ENCODE assay signal across 19 cellular contexts in the genomic region with DNA sequence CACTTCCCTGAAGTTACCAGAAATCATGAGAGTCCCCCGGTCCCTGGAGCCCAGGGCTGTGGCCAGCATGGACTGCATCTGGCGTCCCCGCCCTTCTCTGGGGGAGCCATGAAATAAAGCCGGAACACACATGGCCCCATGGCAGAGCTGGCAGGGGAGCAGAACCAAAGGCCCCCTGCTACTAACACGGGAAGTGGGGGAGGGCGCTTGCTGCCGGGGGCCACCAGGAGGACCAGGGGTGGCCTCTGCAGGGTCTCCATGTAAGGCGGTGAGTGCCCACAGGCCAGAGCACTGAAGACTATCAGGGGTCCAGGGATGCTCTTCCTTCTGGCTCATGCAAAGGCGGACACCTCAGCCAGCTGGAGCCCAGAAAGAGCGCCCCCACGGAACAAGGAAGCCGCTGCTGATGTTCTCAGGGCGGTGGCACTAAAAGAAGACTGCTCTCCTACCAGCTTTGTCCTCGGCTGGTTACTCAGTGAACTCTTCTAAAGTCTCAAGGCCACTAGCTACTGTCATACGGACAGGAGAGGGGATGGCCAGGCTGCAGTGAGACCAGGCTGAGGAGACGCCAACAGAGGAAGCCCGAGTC. TPM values are rescaled to one million over a fixed set of nuclear protein-coding genes. Genes with fewer than 3 reads are reported as not detected.
DNase-seq lines count a peak whose midpoint lies in the region; ATAC-seq and TF ChIP-seq lines count a peak whose summit lies in the region.
"Had no signal": no experiment of that assay in that cellular context is flagged by ENCODE, and none has a peak within 500 bp of the region (broad histone marks: within the 10 kb centered on the region; RNA-seq: fewer than 3 reads in every experiment).

No MANE protein-coding gene starts in this region.

- peak overlapping the region; percentile 92 for H3K27ac ChIP-seq in KOPT-K1 (ENCODE audit: low read depth, low read length, poor library complexity, severe bottlenecking)
- H3K27ac ChIP-seq in osteoblast (ENCODE audit: low read depth, low read length) = no peak overlapping the region
- H3K27ac ChIP-seq: SJSA1 had no signal

- CTCF ChIA-PET in activated CD4-positive, alpha-beta T cell treated with anti-CD3 and anti-CD28 coated beads for 36 hours (lab: Charles Lee) = interaction anchor here (0.6 kb wide), 1 partner anchor 10 kb away, joined by 4 read pairs; no protein-coding TSS in a partner anchor

- no peaks in the 10 kb centered on the region for H3K9me3 Mint-ChIP-seq in activated CD4-positive, alpha-beta T cell treated with anti-CD3 and anti-CD28 coated beads for 36 hours (ENCODE audit: low read depth)
- H3K9me3 Mint-ChIP-seq in activated T-helper 17 cell treated with anti-CD3 and anti-CD28 coated beads, Interleukin-2, amount 50 U/mL, for 72 hours = no peaks in the 10 kb centered on the region

- intact Hi-C loops in activated CD4-positive, alpha-beta T cell treated with anti-CD3 and anti-CD28 coated beads for 36 hours (cut with DNase I, micrococcal nuclease) = no loop called here
- intact Hi-C loops in sciatic nerve (cut with DNase I) = no loop called here

- H4K20me1 ChIP-seq in osteoblast (ENCODE audit: insufficient read depth, low read length) = no peaks in the 10 kb centered on the region

- no peaks in the 10 kb centered on the region for H3K4me1 ChIP-seq in osteoblast (ENCODE audit: insufficient read depth, low read length)
- H3K4me1 ChIP-seq: SJSA1 had no signal

- no peak for TF ChIP-seq CTCF in osteoblast (IDR thresholded peaks at IDR 0.05; ENCODE audit: extremely low read depth, low read depth, low read length)

- no peak for ATAC-seq in activated CD4-positive, alpha-beta T cell treated with anti-CD3 and anti-CD28 coated beads for 36 hours
- no peak for ATAC-seq in activated T-helper 17 cell treated with anti-CD3 and anti-CD28 coated beads, Interleukin-2, amount 50 U/mL, for 72 hours (replicated peaks)
- ATAC-seq in HG03521 (IDR thresholded peaks at IDR 0.05; ENCODE audit: unreplicated experiment) (no peak), sciatic nerve (no peak)
- ATAC-seq: PC-3, right cardiac atrium had no signal

- no peak overlapping the region for H2AFZ ChIP-seq in osteoblast (ENCODE audit: low read length)

- H3K27me3 ChIP-seq in osteoblast (ENCODE audit: insufficient read depth, low read length) = peaks cover 8% of the 10 kb centered on the region
- H3K27me3 ChIP-seq: SJSA1 had no signal

- no peak for DNase-seq in activated CD4-positive, alpha-beta T cell treated with anti-CD3 and anti-CD28 coated beads for 36 hours
- no peak for DNase-seq in activated CD4-positive, alpha-beta T cell treated with anti-CD3 and anti-CD28 coated beads for 4 hours
- DNase-seq in osteoblast (ENCODE audit: insufficient read length, low spot score, missing footprints) (peak; percentile 58), cerebellar nuclear complex (lab: John Stamatoyannopoulos, UW) (no peak), sciatic nerve (ENCODE audit: low spot score) (no peak)
- DNase-seq: activated CD4-positive, CD25-positive, alpha-beta regulatory T cell treated with anti-CD3 and anti-CD28 coated beads, Interleukin-2, amount 50 U/mL, for 72 hours; activated gamma-delta T cell; anterior cingulate cortex; foreskin melanocyte; GDM1; NCI-H1694 treated with DMSO at 0.1 percent for 48 hours; NCI-H748 treated with DMSO at 0.1 percent for 48 hours; PC-3 had no signal

- H3K4me3 ChIP-seq in osteoblast (ENCODE audit: insufficient read depth, low read length) = no peak overlapping the region
- H3K4me3 ChIP-seq: lung, SJSA1 had no signal

- H3K4me2 ChIP-seq in osteoblast (ENCODE audit: insufficient read depth, low read length) = no peak overlapping the region

- H3K9me3 ChIP-seq in KOPT-K1 (ENCODE audit: insufficient read depth, low read length, poor library complexity, severe bottlenecking) (no peaks in the 10 kb centered on the region), osteoblast (ENCODE audit: low read depth, low read length) (no peaks in the 10 kb centered on the region)
- H3K9me3 ChIP-seq: SJSA1 had no signal

- peaks cover 38% of the 10 kb centered on the region for H3K36me3 Mint-ChIP-seq in activated CD4-positive, alpha-beta T cell treated with anti-CD3 and anti-CD28 coated beads for 36 hours (ENCODE audit: low read depth)
- peaks cover 77% of the 10 kb centered on the region for H3K36me3 Mint-ChIP-seq in activated T-helper 17 cell treated with anti-CD3 and anti-CD28 coated beads, Interleukin-2, amount 50 U/mL, for 72 hours (ENCODE audit: low read depth)

- POLR2A ChIA-PET in activated CD4-positive, alpha-beta T cell treated with anti-CD3 and anti-CD28 coated beads for 36 hours (lab: Charles Lee) = no interaction called here

- peaks cover 83% of the 10 kb centered on the region for H3K4me1 Mint-ChIP-seq in activated CD4-positive, alpha-beta T cell treated with anti-CD3 and anti-CD28 coated beads for 36 hours
- H3K4me1 Mint-ChIP-seq in activated T-helper 17 cell treated with anti-CD3 and anti-CD28 coated beads, Interleukin-2, amount 50 U/mL, for 72 hours = peaks cover 42% of the 10 kb centered on the region

- no peak overlapping the region for H3K4me3 Mint-ChIP-seq in activated CD4-positive, alpha-beta T cell treated with anti-CD3 and anti-CD28 coated beads for 36 hours
- no peak overlapping the region for H3K4me3 Mint-ChIP-seq in activated T-helper 17 cell treated with anti-CD3 and anti-CD28 coated beads, Interleukin-2, amount 50 U/mL, for 72 hours

- H3K36me3 ChIP-seq in KOPT-K1 (ENCODE audit: insufficient read depth, low read length) (peaks cover 39% of the 10 kb centered on the region), osteoblast (ENCODE audit: insufficient read depth, low read length) (no peaks in the 10 kb centered on the region)
- H3K36me3 ChIP-seq: SJSA1 had no signal

- H3K79me2 ChIP-seq in osteoblast (ENCODE audit: insufficient read depth, low read length) = no peaks in the 10 kb centered on the region

- peak overlapping the region; percentile 2 for H3K27ac Mint-ChIP-seq in activated CD4-positive, alpha-beta T cell treated with anti-CD3 and anti-CD28 coated beads for 36 hours
- peak overlapping the region; percentile 56 for H3K27ac Mint-ChIP-seq in activated T-helper 17 cell treated with anti-CD3 and anti-CD28 coated beads, Interleukin-2, amount 50 U/mL, for 72 hours

- H3K27me3 Mint-ChIP-seq in activated CD4-positive, alpha-beta T cell treated with anti-CD3 and anti-CD28 coated beads for 36 hours = no peaks in the 10 kb centered on the region
- H3K27me3 Mint-ChIP-seq in activated T-helper 17 cell treated with anti-CD3 and anti-CD28 coated beads, Interleukin-2, amount 50 U/mL, for 72 hours = no peaks in the 10 kb centered on the region

RNA-seq across cellular contexts. Expression of a gene that starts 59.8 kb away (rescaled TPM):
- 10 to 100 TPM; 73.7 to 82.8 TPM for total RNA-seq in activated CD4-positive, alpha-beta T cell treated with anti-CD3 and anti-CD28 coated beads for 36 hours
- total RNA-seq in activated T-helper 17 cell treated with anti-CD3 and anti-CD28 coated beads, Interleukin-2, amount 50 U/mL, for 72 hours = 100 to 1,000 TPM; 143 to 172 TPM
- total RNA-seq in osteoblast = 0.29 and 0.36 TPM in 2 replicates
- total RNA-seq in sciatic nerve = 16.2 TPM
- total RNA-seq: SJSA1 had no signal

Comparison
In these comparisons a context has a peak if more than half of its experiments do, and no peak if none do; other contexts are left out.
1. RNA of a gene that starts 59.8 kb away (total RNA-seq): 143 to 172 TPM in activated T-helper 17 cell treated with anti-CD3 and anti-CD28 coated beads, Interleukin-2, amount 50 U/mL, for 72 hours, 73.7 to 82.8 TPM in activated CD4-positive, alpha-beta T cell treated with anti-CD3 and anti-CD28 coated beads for 36 hours and 16.2 TPM in sciatic nerve (single experiment); 0.29 to 0.36 TPM in osteoblast; every median in the first group is over 10 times any median in the second.